ENCODE assay signal across 12 cellular contexts in the genomic region with DNA sequence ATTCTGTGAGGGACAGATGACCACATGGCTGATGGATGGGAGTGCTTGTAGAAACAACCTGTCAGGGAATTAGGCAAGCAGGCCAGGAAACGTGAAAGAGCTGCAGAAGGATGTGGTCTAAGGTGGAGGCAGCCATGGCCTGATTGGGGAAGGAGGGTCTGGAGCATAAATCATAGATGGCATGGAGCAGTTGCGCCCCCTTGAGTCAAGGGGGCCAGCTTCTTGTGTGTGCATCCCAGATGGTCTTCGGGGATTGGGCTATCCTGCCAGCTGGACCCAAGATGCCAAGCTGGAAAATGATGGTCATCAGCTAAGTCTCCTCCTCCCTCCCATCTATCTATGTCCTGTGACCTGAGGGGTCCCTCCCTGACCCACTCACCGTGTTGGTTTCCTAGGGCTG.
A peak's percentile ranks its signal among the peaks of the same experiment; 100 is the strongest.
DNase-seq lines count a peak whose midpoint lies in the region; ATAC-seq and TF ChIP-seq lines count a peak whose summit lies in the region.
"Had no signal": no experiment of that assay in that cellular context is flagged by ENCODE, and none has a peak within 500 bp of the region (broad histone marks: within the 10 kb centered on the region; RNA-seq: fewer than 3 reads in every experiment).

No MANE protein-coding gene starts in this region.

- H3K27ac Mint-ChIP-seq in immature natural killer cell (peak overlapping the region in 2 of 6 donors; percentile 35 to 42), T-helper 17 cell (no peak overlapping the region)

- H3K27me3 Mint-ChIP-seq in immature natural killer cell (ENCODE audit: low read depth in 3 of 3): peaks cover 1 to 8% (median 5%) of the 10 kb centered on the region in 3 donors
- H3K27me3 Mint-ChIP-seq in T-helper 17 cell: peaks cover 56% of the 10 kb centered on the region

- H3K4me1 Mint-ChIP-seq in immature natural killer cell (peaks cover 17 to 23% of the 10 kb centered on the region in 2 donors), T-helper 17 cell (peaks cover 8% of the 10 kb centered on the region)

- no peaks in the 10 kb centered on the region for H3K9me3 ChIP-seq in T-helper 17 cell (ENCODE audit: control insufficient read depth, low read length, poor library complexity, severe bottlenecking)
- H3K9me3 ChIP-seq: A549, esophagus muscularis mucosa, SJSA1 had no signal

- in situ Hi-C loops in GM13977 (cut with MboI; ENCODE audit: low pct_unique_long_range_greater_than_20kb, low sequenced_read_pairs, unreplicated experiment): no loop called here

- no peaks in the 10 kb centered on the region for H3K36me3 Mint-ChIP-seq in immature natural killer cell
- peaks cover 3% of the 10 kb centered on the region for H3K36me3 Mint-ChIP-seq in T-helper 17 cell (ENCODE audit: low read depth)

- DNase-seq in DMS53 (lab: John Stamatoyannopoulos, UW): peak; percentile 52
- no peak for DNase-seq in DMS53 treated with DMSO at 0.1 percent for 48 hours (lab: John Stamatoyannopoulos, UW; ENCODE audit: unreplicated experiment)
- DNase-seq in GM13977 (ENCODE audit: low spot score): peak; percentile 26
- DNase-seq in T-helper 9 cell: peak; percentile 15
- peak; percentile 49 to 55 (median 50) for DNase-seq in immature natural killer cell
- no peak for DNase-seq in A172 (ENCODE audit: low spot score)
- no peak for DNase-seq in middle frontal gyrus (ENCODE audit: extremely low spot score, low spot score)
- no peak for DNase-seq in T-helper 17 cell
- DNase-seq: NCI-H1105 treated with DMSO at 0.1 percent for 48 hours had no signal

- ATAC-seq in T-helper 17 cell: no peak

- no peaks in the 10 kb centered on the region for H3K9me3 Mint-ChIP-seq in immature natural killer cell

- H3K4me3 Mint-ChIP-seq in immature natural killer cell (peak overlapping the region in 3 of 5 donors; percentile 12 to 76 (median 49)), T-helper 17 cell (no peak overlapping the region)

- TF ChIP-seq CTCF in GM13977 (IDR thresholded peaks at IDR 0.05; ENCODE audit: extremely low read depth, insufficient read depth, missing control alignments): peak; percentile 52

Comparison
In these comparisons a context has a peak if more than half of its experiments do, and no peak if none do; other contexts are left out.
1. DNase-seq: peak in DMS53 (single experiment), GM13977 (single experiment), T-helper 9 cell (single experiment) and immature natural killer cell (3 of 3); none in DMS53 treated with DMSO at 0.1 percent for 48 hours (single experiment), A172 (single experiment), middle frontal gyrus (single experiment) and T-helper 17 cell (0 of 3).